ENCODE assay signal across 8 cellular contexts in the genomic region with DNA sequence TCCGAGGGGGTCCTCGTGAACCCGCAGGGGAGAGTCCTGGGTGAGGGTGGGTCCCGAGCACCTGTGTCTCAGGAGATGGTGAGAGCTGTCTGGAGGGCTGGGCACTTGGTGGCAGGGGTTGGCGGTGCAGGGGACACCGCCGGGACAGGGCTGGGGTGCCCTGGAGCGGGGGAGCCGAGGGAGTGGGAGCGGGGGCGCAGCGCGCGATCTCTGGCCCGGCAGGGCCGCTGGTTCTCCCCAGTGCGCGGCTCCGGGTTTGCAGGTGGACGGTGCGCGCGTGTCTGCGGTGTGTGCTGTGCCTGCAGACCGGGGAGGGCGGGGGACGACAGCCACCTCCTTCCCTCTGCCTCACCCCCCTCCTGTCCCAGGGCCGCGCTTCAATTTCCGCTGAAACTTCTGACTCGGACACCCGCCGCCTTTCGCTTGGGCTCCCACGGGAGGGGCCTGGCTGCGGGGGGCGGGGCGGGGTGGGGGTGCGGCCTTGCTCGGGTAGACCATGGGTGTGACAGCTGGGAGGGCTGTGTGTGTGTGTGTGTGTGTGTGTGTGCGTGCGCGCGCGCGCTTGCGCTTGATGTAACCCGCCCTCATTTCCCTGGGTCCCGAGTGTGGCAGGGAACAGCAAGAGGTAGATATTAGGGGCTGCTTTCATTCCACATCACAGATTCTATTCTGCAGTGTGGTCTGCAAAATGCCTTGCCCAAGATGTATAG. TPM values are rescaled to one million over a fixed set of nuclear protein-coding genes. Genes with fewer than 3 reads are reported as not detected.
A peak's percentile ranks its signal among the peaks of the same experiment; 100 is the strongest.
DNase-seq lines count a peak whose midpoint lies in the region; ATAC-seq and TF ChIP-seq lines count a peak whose summit lies in the region.

No MANE protein-coding gene starts in this region.

- intact Hi-C loops in activated CD8-positive, alpha-beta T cell treated with anti-CD3 and anti-CD28 coated beads for 36 hours (cut with micrococcal nuclease), result no loop called here

- DNase-seq in AG04449 (ENCODE audit: low read depth, low spot score) (no peak), NCI-H69 (lab: John Stamatoyannopoulos, UW) (peak; percentile 80), mesenteric fat pad (ENCODE audit: low spot score) (peak; percentile 92)
- peak; percentile 89 for DNase-seq in activated CD8-positive, alpha-beta T cell treated with anti-CD3 and anti-CD28 coated beads for 36 hours
- peak; percentile 58 to 70 (median 68) for DNase-seq in effector memory CD8-positive, alpha-beta T cell
- DNase-seq in stimulated activated CD8-positive, alpha-beta memory T cell treated with anti-CD3 and anti-CD28 coated beads, Interleukin-2, amount 100 ng/mL, for 48 hours (ENCODE audit: low read depth in 2 of 2), result peak; percentile 68 to 76

- no peaks in the 10 kb centered on the region for H3K27me3 Mint-ChIP-seq in activated CD8-positive, alpha-beta T cell treated with anti-CD3 and anti-CD28 coated beads for 36 hours
- no peaks in the 10 kb centered on the region for H3K27me3 Mint-ChIP-seq in effector memory CD8-positive, alpha-beta T cell

- peak overlapping the region; percentile 83 for H3K4me3 Mint-ChIP-seq in activated CD8-positive, alpha-beta T cell treated with anti-CD3 and anti-CD28 coated beads for 36 hours
- peak overlapping the region; percentile 86 to 90 for H3K4me3 Mint-ChIP-seq in effector memory CD8-positive, alpha-beta T cell

- H3K9me3 Mint-ChIP-seq in activated CD8-positive, alpha-beta T cell treated with anti-CD3 and anti-CD28 coated beads for 36 hours, result no peaks in the 10 kb centered on the region
- H3K9me3 Mint-ChIP-seq in effector memory CD8-positive, alpha-beta T cell, result no peaks in the 10 kb centered on the region

- H3K4me1 Mint-ChIP-seq in activated CD8-positive, alpha-beta T cell treated with anti-CD3 and anti-CD28 coated beads for 36 hours (ENCODE audit: low read depth), result peaks cover 20% of the 10 kb centered on the region
- peaks cover 4 to 9% of the 10 kb centered on the region in 2 donors for H3K4me1 Mint-ChIP-seq in effector memory CD8-positive, alpha-beta T cell (ENCODE audit: low read depth in 2 of 2)

- no peak for TF ChIP-seq CTCF in AG04449 (IDR thresholded peaks at IDR 0.05; ENCODE audit: insufficient read depth, low read length, missing control alignments)
- no peak for TF ChIP-seq CTCF in activated CD8-positive, alpha-beta T cell treated with anti-CD3 and anti-CD28 coated beads for 36 hours (IDR thresholded peaks at IDR 0.05)

- ATAC-seq in GM18868 (IDR thresholded peaks at IDR 0.05; ENCODE audit: unreplicated experiment) (peak; percentile 62), HG03097 (IDR thresholded peaks at IDR 0.05; ENCODE audit: low FRiP score, unreplicated experiment) (peak; percentile 61)
- peak; percentile 70 for ATAC-seq in activated CD8-positive, alpha-beta T cell treated with anti-CD3 and anti-CD28 coated beads for 36 hours
- peak; percentile 79 for ATAC-seq in effector memory CD8-positive, alpha-beta T cell (replicated peaks)

- POLR2A ChIA-PET in AG04449 (lab: Yijun Ruan, JAX), result interaction anchor here (0.6 to 2.3 kb wide), 9 partner anchors 11 to 57 kb away, joined by 3 to 26 read pairs (median 3); partner anchors contain the start of genes NRSN2 and SOX12
- POLR2A ChIA-PET in activated CD8-positive, alpha-beta T cell treated with anti-CD3 and anti-CD28 coated beads for 36 hours (lab: Charles Lee), result interaction anchor here (0.5 to 2.4 kb wide), 17 partner anchors 8 to 162 kb away, joined by 3 to 7 read pairs (median 4); partner anchors contain the start of genes CSNK2A1, SOX12 and TBC1D20

- CTCF ChIA-PET in AG04449 (lab: Yijun Ruan, JAX), result interaction anchor here (0.6 to 2.6 kb wide), 6 partner anchors 14 to 51 kb away, joined by 3 to 13 read pairs (median 4); no protein-coding TSS in a partner anchor
- CTCF ChIA-PET in activated CD8-positive, alpha-beta T cell treated with anti-CD3 and anti-CD28 coated beads for 36 hours (lab: Charles Lee), result interaction anchor here (1.2 kb wide), 1 partner anchor 27 kb away, joined by 6 read pairs; no protein-coding TSS in a partner anchor

- peaks cover 23% of the 10 kb centered on the region for H3K36me3 Mint-ChIP-seq in activated CD8-positive, alpha-beta T cell treated with anti-CD3 and anti-CD28 coated beads for 36 hours (ENCODE audit: low read depth)
- peaks cover 14% of the 10 kb centered on the region for H3K36me3 Mint-ChIP-seq in effector memory CD8-positive, alpha-beta T cell (ENCODE audit: insufficient read depth)

- H3K4me3 ChIP-seq in AG04449 (ENCODE audit: low read depth, low read length), result peak overlapping the region; percentile 83

- H3K27ac Mint-ChIP-seq in activated CD8-positive, alpha-beta T cell treated with anti-CD3 and anti-CD28 coated beads for 36 hours, result peak overlapping the region; percentile 88
- H3K27ac Mint-ChIP-seq in effector memory CD8-positive, alpha-beta T cell, result peak overlapping the region; percentile 66 to 71

RNA-seq across cellular contexts. Expression of gene TRIB3, which starts 1.2 kb away (rescaled TPM):
- total RNA-seq in activated CD8-positive, alpha-beta T cell treated with anti-CD3 and anti-CD28 coated beads for 36 hours, result 10 to 100 TPM; 59.5 to 62.5 TPM
- total RNA-seq in mesenteric fat pad, result 9.4 TPM

RNA-seq across cellular contexts. Expression of gene RBCK1, which starts 26.4 kb away (rescaled TPM):
- total RNA-seq in activated CD8-positive, alpha-beta T cell treated with anti-CD3 and anti-CD28 coated beads for 36 hours, result 100 to 1,000 TPM; 122 to 130 TPM
- 60.1 TPM for total RNA-seq in mesenteric fat pad

RNA-seq across cellular contexts. Expression of gene NRSN2, which starts 34.8 kb away (rescaled TPM):
- 1 to 10 TPM; 8.0 to 8.7 TPM for total RNA-seq in activated CD8-positive, alpha-beta T cell treated with anti-CD3 and anti-CD28 coated beads for 36 hours
- 21.3 TPM for total RNA-seq in mesenteric fat pad

RNA-seq across cellular contexts. Expression of gene SOX12, which starts 56.4 kb away (rescaled TPM):
- total RNA-seq in activated CD8-positive, alpha-beta T cell treated with anti-CD3 and anti-CD28 coated beads for 36 hours, result 10 to 100 TPM; 12.8 to 13.0 TPM
- total RNA-seq in mesenteric fat pad, result 8.5 TPM
